Comparison of ENCODE assay signal across 12 cellular contexts in the genomic region with DNA sequence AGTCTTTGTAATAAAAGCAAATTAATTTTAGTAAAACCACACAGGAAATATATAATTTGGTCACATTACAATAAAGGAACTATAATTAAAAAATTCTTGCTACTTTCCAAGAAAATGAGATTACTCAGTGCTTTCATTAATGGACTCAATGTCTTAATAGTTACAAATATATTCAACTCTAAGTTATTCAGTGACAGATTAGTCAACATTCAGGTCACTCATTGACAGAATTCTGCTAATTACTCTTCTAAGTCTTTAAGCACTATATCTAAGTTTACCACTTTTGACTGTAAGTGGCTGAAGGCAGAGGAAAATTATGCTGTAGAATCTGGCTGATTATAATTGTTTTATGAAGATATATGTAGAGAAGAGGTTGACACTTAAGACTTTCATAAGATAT.
DNase-seq lines count a peak whose midpoint lies in the region; ATAC-seq lines count a peak whose summit lies in the region.
"Had no signal": no experiment of that assay in that cellular context is flagged by ENCODE, and none has a peak within 500 bp of the region (broad histone marks: within the 10 kb centered on the region; RNA-seq: fewer than 3 reads in every experiment).

No MANE protein-coding gene starts in this region.

- peak; percentile 63 for ATAC-seq in GM18861 (IDR thresholded peaks at IDR 0.05; ENCODE audit: unreplicated experiment)
- ATAC-seq: CD8-positive, alpha-beta T cell had no signal

- DNase-seq in HT-29 (ENCODE audit: low spot score) (peak; percentile 36), kidney tubule cell (ENCODE audit: low spot score) (peak; percentile 24), COLO829 (ENCODE audit: low spot score) (no peak), GM19238 (ENCODE audit: insufficient read length, low spot score) (no peak), dermis blood vessel endothelial cell (no peak)
- DNase-seq: CD4-positive, CD25-positive, alpha-beta regulatory T cell; CD8-positive, alpha-beta T cell; DMS53; DMS79 treated with DMSO at 0.1 percent for 48 hours; GOT3; HFFc6 had no signal

Comparison
In these comparisons a context has a peak if more than half of its experiments do, and no peak if none do; other contexts are left out.
1. DNase-seq: peak in HT-29 (single experiment) and kidney tubule cell (single experiment); none in COLO829 (single experiment), GM19238 (single experiment) and dermis blood vessel endothelial cell (single experiment).